ENCODE assay signal across 26 cellular contexts in genomic region chr6:90446164-90446563, GRCh38.
DNase-seq lines count a peak whose midpoint lies in the region; ATAC-seq and TF ChIP-seq lines count a peak whose summit lies in the region.
"Had no signal": no experiment of that assay in that cellular context is flagged by ENCODE, and none has a peak within 500 bp of the region (broad histone marks: within the 10 kb centered on the region; RNA-seq: fewer than 3 reads in every experiment).

No MANE protein-coding gene starts in this region.

- peaks cover 8% of the 10 kb centered on the region for H3K9me3 Mint-ChIP-seq in activated T-helper 1 cell treated with anti-CD3 and anti-CD28 coated beads, Interleukin-12 subunit alpha, Interleukin-12 subunit beta, Interleukin-2, Interleukin-4 antibody, amounts not matched to agents 30 ng/mL and 10 ng/mL and 1 ng/mL, durations not matched to agents 14 hours and 24 hours and 36 hours
- H3K9me3 Mint-ChIP-seq in naive thymus-derived CD8-positive, alpha-beta T cell, result no peaks in the 10 kb centered on the region
- H3K9me3 Mint-ChIP-seq: activated B cell treated with CpG ODN at 0.5 μM for 24 hours; effector memory CD8-positive, alpha-beta T cell; natural killer cell had no signal

- H3K79me2 ChIP-seq in fibroblast of lung (ENCODE audit: control insufficient read depth, insufficient read depth, low read length), result no peaks in the 10 kb centered on the region

- H3K36me3 Mint-ChIP-seq in activated T-helper 1 cell treated with anti-CD3 and anti-CD28 coated beads, Interleukin-12 subunit alpha, Interleukin-12 subunit beta, Interleukin-2, Interleukin-4 antibody, amounts not matched to agents 30 ng/mL and 10 ng/mL and 1 ng/mL, durations not matched to agents 14 hours and 24 hours and 36 hours (ENCODE audit: low read depth), result peaks cover 8% of the 10 kb centered on the region
- H3K36me3 Mint-ChIP-seq in naive thymus-derived CD8-positive, alpha-beta T cell, result no peaks in the 10 kb centered on the region
- H3K36me3 Mint-ChIP-seq: natural killer cell had no signal

- H3K27me3 ChIP-seq in fibroblast of lung (ENCODE audit: control insufficient read depth, insufficient read depth, low read length), result no peaks in the 10 kb centered on the region
- H3K27me3 ChIP-seq: ovary, right atrium auricular region, uterus had no signal

- H3K4me1 ChIP-seq in HEK293 (ENCODE audit: control insufficient read depth, insufficient read depth, low read length) (peaks cover 3% of the 10 kb centered on the region; the same call in 1 of the 2 replicates), fibroblast of lung (ENCODE audit: control insufficient read depth, extremely low read depth, insufficient read depth, low read length) (no peaks in the 10 kb centered on the region)
- H3K4me1 ChIP-seq: right atrium auricular region, uterus had no signal

- H3K27ac ChIP-seq in HEK293 (ENCODE audit: extremely low read depth, low read depth, low read length), result no peak overlapping the region
- H3K27ac ChIP-seq in fibroblast of lung (ENCODE audit: insufficient read depth, low read length), result no peak overlapping the region
- H3K27ac ChIP-seq: C4-2B, right atrium auricular region, uterus had no signal

- H3K36me3 ChIP-seq in HEK293 (ENCODE audit: control insufficient read depth in 2 of 2, insufficient read depth in 1 of 2, low read length in 2 of 2), result no peaks in the 10 kb centered on the region
- no peaks in the 10 kb centered on the region for H3K36me3 ChIP-seq in fibroblast of lung (ENCODE audit: control insufficient read depth, insufficient read depth, low read length)
- H3K36me3 ChIP-seq: ovary, right atrium auricular region, uterus had no signal

- H3K4me3 ChIP-seq in HEK293 (ENCODE audit: low read depth, low read length), result no peak overlapping the region
- no peak overlapping the region for H3K4me3 ChIP-seq in fibroblast of lung (replicated peaks in 1 of 4; ENCODE audit: control extremely low read depth in 1 of 4, insufficient read depth in 1 of 4, low read depth in 3 of 4, low read length in 4 of 4)
- H3K4me3 ChIP-seq: ovary, right atrium auricular region, uterus had no signal

- H3K4me2 ChIP-seq in fibroblast of lung (ENCODE audit: extremely low read depth, insufficient read depth, low read length), result no peak overlapping the region

- H3K27ac Mint-ChIP-seq in activated T-helper 1 cell treated with anti-CD3 and anti-CD28 coated beads, Interleukin-12 subunit alpha, Interleukin-12 subunit beta, Interleukin-2, Interleukin-4 antibody, amounts not matched to agents 30 ng/mL and 10 ng/mL and 1 ng/mL, durations not matched to agents 14 hours and 24 hours and 36 hours, result peak overlapping the region; percentile 49
- no peak overlapping the region for H3K27ac Mint-ChIP-seq in naive thymus-derived CD8-positive, alpha-beta T cell
- H3K27ac Mint-ChIP-seq: activated B cell treated with CpG ODN at 0.5 μM for 24 hours; activated CD8-positive, alpha-beta memory T cell treated with anti-CD3 and anti-CD28 coated beads, Interleukin-2, amount 10 ng/mL, durations not matched to agents 7 days and 5 days; effector memory CD8-positive, alpha-beta T cell; natural killer cell had no signal

- CTCF ChIA-PET in HEK293 (lab: Yijun Ruan, JAX), result interaction anchor here (0.7 kb wide), 1 partner anchor 505 kb away, joined by 4 read pairs; no protein-coding TSS in a partner anchor

- TF ChIP-seq CTCF in HEK293 (tag by site-specific recombination; IDR thresholded peaks at IDR 0.05), result no peak
- no peak for TF ChIP-seq CTCF in fibroblast of lung (conservative IDR thresholded peaks at IDR 0.05 in 1 of 2, IDR thresholded peaks at IDR 0.05 in 1 of 2; ENCODE audit: low read depth in 1 of 2, low read length in 2 of 2)

- no peak overlapping the region for H3K4me3 Mint-ChIP-seq in activated T-helper 1 cell treated with anti-CD3 and anti-CD28 coated beads, Interleukin-12 subunit alpha, Interleukin-12 subunit beta, Interleukin-2, Interleukin-4 antibody, amounts not matched to agents 30 ng/mL and 10 ng/mL and 1 ng/mL, durations not matched to agents 14 hours and 24 hours and 36 hours
- no peak overlapping the region for H3K4me3 Mint-ChIP-seq in naive thymus-derived CD8-positive, alpha-beta T cell
- H3K4me3 Mint-ChIP-seq: activated B cell treated with CpG ODN at 0.5 μM for 24 hours; activated CD8-positive, alpha-beta memory T cell treated with anti-CD3 and anti-CD28 coated beads, Interleukin-2, amount 10 ng/mL, durations not matched to agents 7 days and 5 days; effector memory CD8-positive, alpha-beta T cell; natural killer cell had no signal

- intact Hi-C loops in activated T-helper 1 cell treated with anti-CD3 and anti-CD28 coated beads, Interleukin-12 subunit alpha, Interleukin-12 subunit beta, Interleukin-2, Interleukin-4 antibody, amounts not matched to agents 30 ng/mL and 10 ng/mL and 1 ng/mL, durations not matched to agents 14 hours and 24 hours and 36 hours (cut with micrococcal nuclease), result no loop called here
- intact Hi-C loops in Right ventricle myocardium inferior (cut with DNase I), result no loop called here

- H3K9ac ChIP-seq in fibroblast of lung (ENCODE audit: insufficient read depth, low read length), result no peak overlapping the region

- DNase-seq in NCI-H82 (lab: John Stamatoyannopoulos, UW) (peak; percentile 68), NCI-H82 treated with DMSO at 0.1 percent for 48 hours (lab: John Stamatoyannopoulos, UW; ENCODE audit: unreplicated experiment) (no peak), fibroblast of lung (ENCODE audit: low read depth in 2 of 2) (peak; percentile 24 to 82), Right ventricle myocardium inferior (ENCODE audit: missing footprints) (no peak), iPS-NIHi11 (ENCODE audit: low spot score) (no peak)
- DNase-seq in activated T-helper 1 cell treated with anti-CD3 and anti-CD28 coated beads, Interleukin-12 subunit alpha, Interleukin-12 subunit beta, Interleukin-2, Interleukin-4 antibody, amounts not matched to agents 30 ng/mL and 10 ng/mL and 1 ng/mL, durations not matched to agents 14 hours and 24 hours and 36 hours (ENCODE audit: low spot score), result no peak
- DNase-seq in naive thymus-derived CD8-positive, alpha-beta T cell, result no peak
- DNase-seq: ACHN; activated B cell treated with CpG ODN at 0.5 μM for 24 hours; activated CD8-positive, alpha-beta memory T cell treated with anti-CD3 and anti-CD28 coated beads, Interleukin-2, amount 10 ng/mL, durations not matched to agents 7 days and 5 days; activated gamma-delta T cell; aorta; DMS153; effector memory CD8-positive, alpha-beta T cell; GF-D8; glutamatergic neuron; left colon; natural killer cell; NCI-H146; T-helper 9 cell; uterus had no signal

- H2AFZ ChIP-seq in fibroblast of lung (ENCODE audit: low read length), result no peak overlapping the region

- H4K20me1 ChIP-seq in fibroblast of lung (ENCODE audit: control insufficient read depth, extremely low read depth, insufficient read depth, low read length), result no peaks in the 10 kb centered on the region

- H3K9me3 ChIP-seq in HEK293 (ENCODE audit: control insufficient read depth, insufficient read depth, low read depth, low read length) (no peaks in the 10 kb centered on the region), fibroblast of lung (ENCODE audit: control insufficient read depth, insufficient read depth, low read depth, low read length) (no peaks in the 10 kb centered on the region)
- H3K9me3 ChIP-seq: ovary, right atrium auricular region, uterus had no signal

- peaks cover 68% of the 10 kb centered on the region for H3K4me1 Mint-ChIP-seq in activated T-helper 1 cell treated with anti-CD3 and anti-CD28 coated beads, Interleukin-12 subunit alpha, Interleukin-12 subunit beta, Interleukin-2, Interleukin-4 antibody, amounts not matched to agents 30 ng/mL and 10 ng/mL and 1 ng/mL, durations not matched to agents 14 hours and 24 hours and 36 hours (ENCODE audit: low read depth)
- peaks cover 6 to 21% (median 8%) of the 10 kb centered on the region in 4 donors for H3K4me1 Mint-ChIP-seq in naive thymus-derived CD8-positive, alpha-beta T cell
- H3K4me1 Mint-ChIP-seq: activated B cell treated with CpG ODN at 0.5 μM for 24 hours had no signal

- ATAC-seq in Right ventricle myocardium inferior, result no peak
- ATAC-seq in naive thymus-derived CD8-positive, alpha-beta T cell, result no peak
- ATAC-seq: activated CD8-positive, alpha-beta memory T cell treated with anti-CD3 and anti-CD28 coated beads, Interleukin-2, amount 10 ng/mL, durations not matched to agents 7 days and 5 days; effector memory CD8-positive, alpha-beta T cell; left colon; natural killer cell; SK-N-SH treated with all-trans-retinoic acid at 6 μM for 48 hours had no signal

- POLR2A ChIA-PET in HEK293 (lab: Yijun Ruan, JAX), result no interaction called here
- POLR2A ChIA-PET in naive thymus-derived CD8-positive, alpha-beta T cell (lab: Charles Lee), result no interaction called here

- H3K27me3 Mint-ChIP-seq in activated T-helper 1 cell treated with anti-CD3 and anti-CD28 coated beads, Interleukin-12 subunit alpha, Interleukin-12 subunit beta, Interleukin-2, Interleukin-4 antibody, amounts not matched to agents 30 ng/mL and 10 ng/mL and 1 ng/mL, durations not matched to agents 14 hours and 24 hours and 36 hours (ENCODE audit: insufficient read depth), result no peaks in the 10 kb centered on the region
- peaks cover 0 to 2% (median 0%) of the 10 kb centered on the region in 5 donors for H3K27me3 Mint-ChIP-seq in naive thymus-derived CD8-positive, alpha-beta T cell
- H3K27me3 Mint-ChIP-seq: activated B cell treated with CpG ODN at 0.5 μM for 24 hours; activated CD8-positive, alpha-beta memory T cell treated with anti-CD3 and anti-CD28 coated beads, Interleukin-2, amount 10 ng/mL, durations not matched to agents 7 days and 5 days; effector memory CD8-positive, alpha-beta T cell had no signal

TF ChIP-seq in HEK293, 187 proteins besides CTCF, POLR2A, EP300 and RAD21 (continues in another document):
- TF ChIP-seq ZNF394 (tag by site-specific recombination; IDR thresholded peaks at IDR 0.05; ENCODE audit: borderline replicate concordance), result no peak
- TF ChIP-seq ZNF549 (tag by site-specific recombination; IDR thresholded peaks at IDR 0.05), result no peak
- TF ChIP-seq ZNF664 (tag by site-specific recombination; IDR thresholded peaks at IDR 0.05), result no peak
- TF ChIP-seq ZNF501 (tag by site-specific recombination; IDR thresholded peaks at IDR 0.05), result no peak
- TF ChIP-seq FEZF1 (tag by site-specific recombination; IDR thresholded peaks at IDR 0.05), result peak; percentile 42; the same call in 1 of the 2 replicates
- TF ChIP-seq ATF2 (tag by site-specific recombination; IDR thresholded peaks at IDR 0.05; ENCODE audit: low read depth), result peak; percentile 58; the same call in 1 of the 2 replicates

Comparison
In these comparisons a context has a peak if more than half of its experiments do, and no peak if none do; other contexts are left out.
1. DNase-seq: peak in NCI-H82 (single experiment) and fibroblast of lung (2 of 2); none in NCI-H82 treated with DMSO at 0.1 percent for 48 hours (single experiment), activated T-helper 1 cell treated with anti-CD3 and anti-CD28 coated beads, Interleukin-12 subunit alpha, Interleukin-12 subunit beta, Interleukin-2, Interleukin-4 antibody, amounts not matched to agents 30 ng/mL and 10 ng/mL and 1 ng/mL, durations not matched to agents 14 hours and 24 hours and 36 hours (single experiment), Right ventricle myocardium inferior (single experiment), iPS-NIHi11 (single experiment) and naive thymus-derived CD8-positive, alpha-beta T cell (0 of 10).